Comparison of ENCODE assay signal across 1 cellular context in genomic region chr2:61420986-61421546, GRCh38.
TF ChIP-seq lines count a peak whose summit lies in the region.

No MANE protein-coding gene starts in this region.

TF ChIP-seq in HepG2, 621 proteins besides CTCF, POLR2A, EP300 and RAD21 (continued from another document):
- TF ChIP-seq RBM22 (optimal IDR thresholded peaks at IDR 0.05; ENCODE audit: low read length) (peak; percentile 29), ZNF317 (CRISPR knock-in tag; IDR thresholded peaks at IDR 0.05) (no peak), SUZ12 (IDR thresholded peaks at IDR 0.05; ENCODE audit: low read depth, low read length) (no peak), SNAPC4 (CRISPR knock-in tag; IDR thresholded peaks at IDR 0.05) (no peak), ARID4A (CRISPR knock-in tag; IDR thresholded peaks at IDR 0.05; ENCODE audit: borderline replicate concordance) (no peak)
- TF ChIP-seq, protein P1, sequence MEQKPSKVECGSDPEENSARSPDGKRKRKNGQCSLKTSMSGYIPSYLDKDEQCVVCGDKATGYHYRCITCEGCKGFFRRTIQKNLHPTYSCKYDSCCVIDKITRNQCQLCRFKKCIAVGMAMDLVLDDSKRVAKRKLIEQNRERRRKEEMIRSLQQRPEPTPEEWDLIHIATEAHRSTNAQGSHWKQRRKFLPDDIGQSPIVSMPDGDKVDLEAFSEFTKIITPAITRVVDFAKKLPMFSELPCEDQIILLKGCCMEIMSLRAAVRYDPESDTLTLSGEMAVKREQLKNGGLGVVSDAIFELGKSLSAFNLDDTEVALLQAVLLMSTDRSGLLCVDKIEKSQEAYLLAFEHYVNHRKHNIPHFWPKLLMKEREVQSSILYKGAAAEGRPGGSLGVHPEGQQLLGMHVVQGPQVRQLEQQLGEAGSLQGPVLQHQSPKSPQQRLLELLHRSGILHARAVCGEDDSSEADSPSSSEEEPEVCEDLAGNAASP (CRISPR knock-in tag; IDR thresholded peaks at IDR 0.05; ENCODE audit: borderline replicate concordance) = no peak
